ENCODE assay signal across 8 cellular contexts in the genomic region with DNA sequence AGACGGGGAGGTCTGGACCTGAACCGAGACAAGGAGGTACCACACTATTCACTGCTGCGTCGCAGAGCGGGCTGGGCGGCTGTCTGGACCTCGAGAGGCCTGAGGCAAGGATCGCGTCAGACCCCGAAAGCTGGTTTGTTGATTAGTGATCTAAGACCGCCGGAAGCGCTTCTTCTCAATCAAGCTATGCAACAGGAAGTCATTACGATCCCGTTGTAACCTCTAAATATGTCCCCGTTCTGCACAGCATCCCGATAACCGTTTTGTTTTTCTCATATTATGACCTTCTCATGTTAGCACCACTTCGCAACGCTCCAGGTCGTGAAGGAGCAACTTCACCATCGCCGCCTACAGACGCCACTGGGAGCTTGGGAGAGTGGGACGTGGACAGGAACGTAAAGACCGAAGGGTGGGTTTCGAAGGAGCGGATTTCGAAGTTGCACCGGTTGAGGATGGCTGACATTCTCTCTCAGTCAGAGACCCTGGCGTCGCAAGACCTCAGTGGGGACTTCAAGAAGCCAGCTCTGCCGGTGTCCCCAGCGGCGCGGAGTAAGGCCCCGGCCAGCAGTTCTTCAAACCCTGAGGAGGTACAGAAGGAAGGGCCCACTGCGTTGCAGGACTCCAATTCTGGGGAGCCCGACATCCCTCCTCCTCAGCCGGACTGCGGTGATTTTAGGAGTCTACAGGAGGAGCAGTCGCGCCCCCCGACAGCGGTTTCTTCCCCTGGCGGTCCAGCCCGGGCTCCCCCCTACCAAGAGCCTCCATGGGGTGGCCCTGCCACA. TPM values are rescaled to one million over a fixed set of nuclear protein-coding genes. Genes with fewer than 3 reads are reported as not detected.
A peak's percentile ranks its signal among the peaks of the same experiment; 100 is the strongest.
DNase-seq lines count a peak whose midpoint lies in the region; ATAC-seq and TF ChIP-seq lines count a peak whose summit lies in the region.

A gene with protein sequence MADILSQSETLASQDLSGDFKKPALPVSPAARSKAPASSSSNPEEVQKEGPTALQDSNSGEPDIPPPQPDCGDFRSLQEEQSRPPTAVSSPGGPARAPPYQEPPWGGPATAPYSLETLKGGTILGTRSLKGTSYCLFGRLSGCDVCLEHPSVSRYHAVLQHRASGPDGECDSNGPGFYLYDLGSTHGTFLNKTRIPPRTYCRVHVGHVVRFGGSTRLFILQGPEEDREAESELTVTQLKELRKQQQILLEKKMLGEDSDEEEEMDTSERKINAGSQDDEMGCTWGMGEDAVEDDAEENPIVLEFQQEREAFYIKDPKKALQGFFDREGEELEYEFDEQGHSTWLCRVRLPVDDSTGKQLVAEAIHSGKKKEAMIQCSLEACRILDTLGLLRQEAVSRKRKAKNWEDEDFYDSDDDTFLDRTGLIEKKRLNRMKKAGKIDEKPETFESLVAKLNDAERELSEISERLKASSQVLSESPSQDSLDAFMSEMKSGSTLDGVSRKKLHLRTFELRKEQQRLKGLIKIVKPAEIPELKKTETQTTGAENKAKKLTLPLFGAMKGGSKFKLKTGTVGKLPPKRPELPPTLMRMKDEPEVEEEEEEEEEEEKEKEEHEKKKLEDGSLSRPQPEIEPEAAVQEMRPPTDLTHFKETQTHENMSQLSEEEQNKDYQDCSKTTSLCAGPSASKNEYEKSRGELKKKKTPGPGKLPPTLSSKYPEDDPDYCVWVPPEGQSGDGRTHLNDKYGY (plus strand): TSS at position 427 of the 782 bp plus-strand sequence. CDS start 26 bp downstream, at position 453.
A gene with protein sequence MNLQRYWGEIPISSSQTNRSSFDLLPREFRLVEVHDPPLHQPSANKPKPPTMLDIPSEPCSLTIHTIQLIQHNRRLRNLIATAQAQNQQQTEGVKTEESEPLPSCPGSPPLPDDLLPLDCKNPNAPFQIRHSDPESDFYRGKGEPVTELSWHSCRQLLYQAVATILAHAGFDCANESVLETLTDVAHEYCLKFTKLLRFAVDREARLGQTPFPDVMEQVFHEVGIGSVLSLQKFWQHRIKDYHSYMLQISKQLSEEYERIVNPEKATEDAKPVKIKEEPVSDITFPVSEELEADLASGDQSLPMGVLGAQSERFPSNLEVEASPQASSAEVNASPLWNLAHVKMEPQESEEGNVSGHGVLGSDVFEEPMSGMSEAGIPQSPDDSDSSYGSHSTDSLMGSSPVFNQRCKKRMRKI (minus strand): TSS at position 152 of the 782 bp plus-strand sequence. CDS start 1,422 bp downstream, outside the sequence.

- H4K20me1 ChIP-seq in OCI-LY3 (ENCODE audit: insufficient read depth, low read length) = no peaks in the 10 kb centered on the region

- TF ChIP-seq CTCF in OCI-LY3 (IDR thresholded peaks at IDR 0.05; ENCODE audit: low read depth, low read length) (no peak), epithelial cell of esophagus (IDR thresholded peaks at IDR 0.05; ENCODE audit: insufficient read depth, low read depth, low read length, missing control alignments) (no peak)

- H3K36me3 ChIP-seq in HUES64 (ENCODE audit: insufficient read depth, low read length) (peaks cover 55% of the 10 kb centered on the region), OCI-LY3 (replicated peaks; ENCODE audit: low read depth, low read length) (peaks cover 23% of the 10 kb centered on the region)

- H3K9ac ChIP-seq in HUES64 (ENCODE audit: low read depth, low read length) (peak within 1 kb of the TSS; percentile 86), OCI-LY3 (ENCODE audit: low read length) (peak within 1 kb of the TSS; percentile 76)

- peak; percentile 77 for DNase-seq in COLO668 (lab: John Stamatoyannopoulos, UW; ENCODE audit: unreplicated experiment)
- peak; percentile 88 for DNase-seq in activated CD8-positive, alpha-beta memory T cell treated with anti-CD3 and anti-CD28 coated beads, Interleukin-2, amount 50 U/mL, for 48 hours
- peak; percentile 89 for DNase-seq in epithelial cell of esophagus (ENCODE audit: low read depth)
- DNase-seq in middle frontal gyrus (ENCODE audit: extremely low spot score, low spot score) = peak; percentile 69
- peak; percentile 48 to 55 for DNase-seq in stimulated activated CD8-positive, alpha-beta memory T cell treated with anti-CD3 and anti-CD28 coated beads, Interleukin-2, amount 100 ng/mL, for 48 hours (ENCODE audit: low read depth in 2 of 2)

- H3K27ac ChIP-seq in HUES64 (ENCODE audit: low read depth, low read length) (peak within 1 kb of the TSS; percentile 91), OCI-LY3 (ENCODE audit: low read length) (peak within 1 kb of the TSS; percentile 75)

- H3K4me3 ChIP-seq in HUES64 (ENCODE audit: low read length) (peak within 1 kb of the TSS; percentile 91), OCI-LY3 (ENCODE audit: low read length) (peak within 1 kb of the TSS; percentile 94), epithelial cell of esophagus (ENCODE audit: low read length) (peak within 1 kb of the TSS; percentile 95)

- no peaks in the 10 kb centered on the region for H3K27me3 ChIP-seq in HUES64 (ENCODE audit: insufficient read depth, low read length)
- H3K27me3 ChIP-seq in OCI-LY3 (ENCODE audit: low read depth, low read length) = no peaks in the 10 kb centered on the region

- under 1% methylated on average over 48 of the region's 48 CpGs for WGBS in HUES64

- H3K9me3 ChIP-seq in HUES64 (ENCODE audit: insufficient read depth, low read depth, low read length) (no peaks in the 10 kb centered on the region), OCI-LY3 (ENCODE audit: insufficient read depth, low read length) (no peaks in the 10 kb centered on the region)

- peaks cover 36% of the 10 kb centered on the region for H3K79me2 ChIP-seq in OCI-LY3 (ENCODE audit: low read length)

- H2AFZ ChIP-seq in OCI-LY3 (ENCODE audit: low read depth, low read length) = peak within 1 kb of the TSS; percentile 99

- peak; percentile 59 for ATAC-seq in GM21390 (IDR thresholded peaks at IDR 0.05; ENCODE audit: unreplicated experiment)

- H3K4me2 ChIP-seq in OCI-LY3 (ENCODE audit: low read length) = peak within 1 kb of the TSS; percentile 73

- H3K4me1 ChIP-seq in HUES64 (ENCODE audit: insufficient read depth, low read length) (no peaks in the 10 kb centered on the region), OCI-LY3 (ENCODE audit: low read length) (peaks cover 18% of the 10 kb centered on the region)

RNA-seq across cellular contexts. Expression of the first gene that starts in this region (rescaled TPM):
- 16.2 TPM for polyA plus RNA-seq in HUES64 (2013, experiment 1 of 2)
- polyA plus RNA-seq in HUES64 (2013, experiment 2 of 2) = 19.1 TPM

RNA-seq across cellular contexts. Expression of the second gene that starts in this region (rescaled TPM):
- polyA plus RNA-seq in HUES64 (2013, experiment 1 of 2) = 18.5 TPM
- 18.5 TPM for polyA plus RNA-seq in HUES64 (2013, experiment 2 of 2)

Comparison
In these comparisons a context has a peak if more than half of its experiments do, and no peak if none do; other contexts are left out.
1. Peak in every context shown above with its lines: DNase-seq, ATAC-seq, H3K4me3 ChIP-seq and H3K27ac ChIP-seq.